2 cellular contexts compared by ENCODE assay signal in genomic region chr13:41075034-41075433, GRCh38.
A peak's percentile ranks its signal among the peaks of the same experiment; 100 is the strongest.
TF ChIP-seq lines count a peak whose summit lies in the region.

No MANE protein-coding gene starts in this region.

TF ChIP-seq in A549, 52 proteins besides CTCF, POLR2A, EP300 and RAD21:
- TF ChIP-seq TP53 (CRISPR knock-in tag; IDR thresholded peaks at IDR 0.05) (no peak), SMC3 (IDR thresholded peaks at IDR 0.05) (peak; percentile 48), NPAS2 (CRISPR knock-in tag; IDR thresholded peaks at IDR 0.05; ENCODE audit: borderline replicate concordance) (no peak), EHF (CRISPR knock-in tag; IDR thresholded peaks at IDR 0.05) (no peak), FOSB (CRISPR knock-in tag; IDR thresholded peaks at IDR 0.05) (no peak), CEBPB (IDR thresholded peaks at IDR 0.05) (no peak)
TF ChIP-seq in A549: peak in this region for 1.

TF ChIP-seq in endothelial cell of umbilical vein, 7 proteins besides CTCF, POLR2A, EP300 and RAD21:
- TF ChIP-seq FOS (IDR thresholded peaks at IDR 0.05; ENCODE audit: borderline replicate concordance, insufficient read depth, low read length) (no peak), JUN (IDR thresholded peaks at IDR 0.05; ENCODE audit: borderline replicate concordance, insufficient read depth, insufficient read length, low read depth) (no peak), MAX (IDR thresholded peaks at IDR 0.05; ENCODE audit: insufficient read depth, insufficient read length) (no peak), EZH2 (IDR thresholded peaks at IDR 0.05; ENCODE audit: borderline replicate concordance, low read depth, low read length, severe bottlenecking) (no peak), GATA2 (IDR thresholded peaks at IDR 0.05; ENCODE audit: insufficient read depth, insufficient read length, low read depth, low read length) (no peak), MYC (IDR thresholded peaks at IDR 0.05; ENCODE audit: low read depth, low read length) (no peak), POLR2AphosphoS5 (IDR thresholded peaks at IDR 0.05; ENCODE audit: insufficient read depth, low read depth, low read length) (no peak)
TF ChIP-seq in endothelial cell of umbilical vein: peak in this region for 0.
